22 cellular contexts compared by ENCODE assay signal in the genomic region with DNA sequence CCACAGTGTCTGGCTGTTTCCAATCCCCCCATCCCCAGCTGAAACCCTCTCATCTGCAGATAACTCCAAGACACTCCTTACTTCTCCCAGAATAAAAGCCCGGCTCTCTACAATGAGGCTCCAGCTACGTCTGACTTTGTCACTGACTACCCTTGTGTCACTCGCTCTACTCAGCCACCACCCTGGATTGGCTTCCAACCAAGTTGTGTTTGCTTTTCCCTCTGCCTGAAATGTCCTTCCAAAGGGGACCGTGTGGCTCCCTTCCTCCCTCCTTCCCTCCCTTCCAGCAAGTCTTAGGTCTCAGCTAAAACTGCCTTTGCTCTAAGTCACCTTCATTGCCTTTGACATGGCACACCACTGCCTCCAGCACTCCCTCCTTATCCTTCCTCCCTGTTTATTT. TPM values are rescaled to one million over a fixed set of nuclear protein-coding genes. Genes with fewer than 3 reads are reported as not detected.
A peak's percentile ranks its signal among the peaks of the same experiment; 100 is the strongest.
DNase-seq lines count a peak whose midpoint lies in the region; ATAC-seq, FAIRE-seq and TF ChIP-seq lines count a peak whose summit lies in the region.
"Had no signal": no experiment of that assay in that cellular context is flagged by ENCODE, and none has a peak within 500 bp of the region (broad histone marks: within the 10 kb centered on the region; RNA-seq: fewer than 3 reads in every experiment).

No MANE protein-coding gene starts in this region.

- H3K4me3 ChIP-seq in H1 (ENCODE audit: extremely low read depth in 1 of 4, insufficient read depth in 2 of 4, low read depth in 3 of 4, low read length in 4 of 4) (no peak overlapping the region), sigmoid colon (no peak overlapping the region)
- H3K4me3 ChIP-seq: SK-N-MC, transverse colon had no signal

- H3K4me2 ChIP-seq in H1 (ENCODE audit: insufficient read depth in 1 of 2, low read depth in 2 of 2, low read length in 2 of 2) = no peak overlapping the region; a peak in 1 of 4 replicates

- H3K27me3 ChIP-seq in H1 (replicated peaks in 1 of 4; ENCODE audit: control insufficient read depth in 3 of 4, extremely low read depth in 1 of 4, insufficient read depth in 3 of 4, low read length in 3 of 4) (no peaks in the 10 kb centered on the region), sigmoid colon (no peaks in the 10 kb centered on the region)
- H3K27me3 ChIP-seq: transverse colon had no signal

- peak overlapping the region; percentile 15 for H4K5ac ChIP-seq in H1 (ENCODE audit: insufficient read length, low read depth, low read length)

- H3K4ac ChIP-seq in H1 (replicated peaks; ENCODE audit: insufficient read length, low read depth, low read length) = peak overlapping the region; percentile 44

- H4K91ac ChIP-seq in H1 (replicated peaks; ENCODE audit: insufficient read length, low read length) = peak overlapping the region; percentile 58

- H3K9ac ChIP-seq in H1 (replicated peaks in 1 of 4; ENCODE audit: extremely low read depth in 1 of 4, low read depth in 3 of 4, low read length in 3 of 4) = no peak overlapping the region; a peak in 1 of 7 replicates

- no peak for FAIRE-seq in H1 (lab: Jason Lieb, UNC)
- FAIRE-seq: islet of Langerhans had no signal

- H2BK20ac ChIP-seq in H1 (ENCODE audit: low read length) = peak overlapping the region; percentile 77; the same call in 1 of the 2 replicates

- no peak overlapping the region for H3K23ac ChIP-seq in H1 (ENCODE audit: insufficient read length)

- CTCF ChIA-PET in H1 (lab: Charles Lee; ENCODE audit: partially characterized antibody) = interaction anchor here (1.0 to 1.6 kb wide), 5 partner anchors 11 to 75 kb away, joined by 3 to 6 read pairs (median 5); no protein-coding TSS in a partner anchor

- H3K14ac ChIP-seq in H1 (ENCODE audit: insufficient read length) = no peak overlapping the region

- H4K8ac ChIP-seq in H1 (ENCODE audit: extremely low read depth, insufficient read depth, low read length) = no peak overlapping the region; the same call in 1 of the 2 replicates

- H2AFZ ChIP-seq in H1 (ENCODE audit: low read length) = no peak overlapping the region

- 0 out of 2 replicates have a peak overlapping the region, but pooled peaks have one; percentile 85 for H2AK5ac ChIP-seq in H1 (ENCODE audit: low read depth, low read length)

- H2BK15ac ChIP-seq in H1 (ENCODE audit: low read length) = peak overlapping the region; percentile 94; the same call in 1 of the 2 replicates

- H3K23me2 ChIP-seq in H1 (ENCODE audit: low read depth, low read length) = no peaks in the 10 kb centered on the region

- 88% methylated on average over 4 of the region's 4 CpGs; no CpG with 5 or more reads in 1 of the 2 experiments for whole genome bisulfite sequencing in H1 (ENCODE audit: extremely low coverage in 1 of 2, insufficient coverage in 1 of 2, insufficient read length in 1 of 2, insufficient replicate concordance in 2 of 2, low coverage in 1 of 2, low lambda C conversion rate in 2 of 2, missing lambda C conversion rate in 1 of 2), 2 experiments
- WGBS in sigmoid colon, 2 donors = 25 to 69% methylated on average over 4 of the region's 4 CpGs

- H3K56ac ChIP-seq in H1 (replicated peaks; ENCODE audit: insufficient read length, low read depth, low read length) = no peak overlapping the region

- intact Hi-C loops in sigmoid colon (cut with DNase I) = no loop called here

- no peak for TF ChIP-seq CTCF in C4-2B (conservative IDR thresholded peaks at IDR 0.05)
- TF ChIP-seq CTCF in H1 (IDR thresholded peaks at IDR 0.05; ENCODE audit: control extremely low read depth in 1 of 3, insufficient read depth in 1 of 3, low read depth in 1 of 3, low read length in 3 of 3) = no peak
- TF ChIP-seq CTCF in sigmoid colon (IDR thresholded peaks at IDR 0.05) = no peak

- H4K20me1 ChIP-seq in H1 (replicated peaks in 1 of 2; ENCODE audit: control insufficient read depth in 1 of 2, insufficient read depth in 2 of 2, low read length in 2 of 2) = no peaks in the 10 kb centered on the region

- H3K4me1 ChIP-seq in H1 (replicated peaks in 1 of 4; ENCODE audit: control insufficient read depth in 3 of 4, insufficient read depth in 4 of 4, low read length in 3 of 4) = peaks cover 10 to 33% (median 28%) of the 10 kb centered on the region in 4 experiments
- no peaks in the 10 kb centered on the region for H3K4me1 ChIP-seq in sigmoid colon

- peak overlapping the region; percentile 39 for H3K18ac ChIP-seq in H1 (ENCODE audit: extremely low read depth, low read length)

- POLR2A ChIA-PET in H1 (lab: Charles Lee; ENCODE audit: partially characterized antibody) = interaction anchor here (1.0 to 4.5 kb wide), 5 partner anchors 11 to 68 kb away, joined by 3 to 30 read pairs (median 4); no protein-coding TSS in a partner anchor

- no peak for TF ChIP-seq RAD21 in H1 (IDR thresholded peaks at IDR 0.05 in 1 of 2, conservative IDR thresholded peaks at IDR 0.05 in 1 of 2; ENCODE audit: low read depth in 2 of 2, low read length in 2 of 2)

- TF ChIP-seq EP300 in H1 (IDR thresholded peaks at IDR 0.05; ENCODE audit: borderline replicate concordance in 1 of 2, low read depth in 2 of 2, low read length in 2 of 2) (no peak), sigmoid colon (IDR thresholded peaks at IDR 0.05) (no peak)

- ATAC-seq in GM21423 (IDR thresholded peaks at IDR 0.05; ENCODE audit: unreplicated experiment) (no peak), HG03571 (IDR thresholded peaks at IDR 0.05; ENCODE audit: unreplicated experiment) (no peak)
- ATAC-seq: natural killer cell treated with Interleukin-12 subunit alpha and Interleukin-12 subunit beta and Interleukin-15 and Interleukin-18, amount 100 ng/mL, for 72 hours; stimulated activated effector memory CD8-positive, alpha-beta T cell treated with anti-CD3 and anti-CD28 coated beads, Interleukin-12 subunit alpha, Interleukin-12 subunit beta, amount 100 ng/mL, for 72 hours had no signal

- peak overlapping the region; percentile 99; the same call in 1 of the 2 replicates for H2BK12ac ChIP-seq in H1 (ENCODE audit: low read depth, low read length)

- peak overlapping the region; percentile 82 for H3K27ac ChIP-seq in C4-2B
- H3K27ac ChIP-seq in H1 (ENCODE audit: low read depth, low read length) = no peak overlapping the region
- H3K27ac ChIP-seq in sigmoid colon = no peak overlapping the region
- H3K27ac ChIP-seq: SK-N-MC had no signal

- TF ChIP-seq POLR2A in H1 (IDR thresholded peaks at IDR 0.05; ENCODE audit: control extremely low read depth in 1 of 2, low read depth in 2 of 2, low read length in 2 of 2) (no peak), sigmoid colon (IDR thresholded peaks at IDR 0.05) (no peak)

- H3K79me1 ChIP-seq in H1 (ENCODE audit: low read depth, low read length) = peaks cover 6% of the 10 kb centered on the region; the same call in 1 of the 2 replicates

- peaks cover 0 to 52% of the 10 kb centered on the region in 2 experiments; a peak in 2 of 4 replicates for H3K79me2 ChIP-seq in H1 (ENCODE audit: control insufficient read depth in 1 of 2, insufficient read depth in 2 of 2, low read length in 2 of 2)

- H2BK5ac ChIP-seq in H1 (ENCODE audit: low read depth, low read length) = peak overlapping the region; percentile 97

- peaks cover 0 to 10% (median 0%) of the 10 kb centered on the region in 4 experiments; a peak in 1 of 8 replicates for H3K36me3 ChIP-seq in H1 (ENCODE audit: control insufficient read depth in 2 of 4, insufficient read depth in 4 of 4, low read length in 3 of 4)
- H3K36me3 ChIP-seq in sigmoid colon = no peaks in the 10 kb centered on the region
- H3K36me3 ChIP-seq: transverse colon had no signal

- H2BK120ac ChIP-seq in H1 (replicated peaks; ENCODE audit: low read depth, low read length) = peak overlapping the region; percentile 44

- DNase-seq in NCI-H2081 treated with DMSO at 0.1 percent for 48 hours (lab: John Stamatoyannopoulos, UW) = peak; percentile 2
- DNase-seq in H1 (ENCODE audit: low read depth in 1 of 2, low spot score in 2 of 2) = no peak
- DNase-seq in mucosa of gallbladder (ENCODE audit: low spot score) = peak; percentile 33
- no peak for DNase-seq in sigmoid colon
- no peak for DNase-seq in HuH-7 (ENCODE audit: low spot score)
- DNase-seq: ACHN; activated CD8-positive, alpha-beta memory T cell treated with anti-CD3 and anti-CD28 coated beads, Interleukin-2, amount 50 U/mL, for 4 hours; activated effector memory CD4-positive, alpha-beta T cell treated with anti-CD3 and anti-CD28 coated beads, Interleukin-2, amount 50 U/mL, for 16 hours; CD4-positive, CD25-positive, alpha-beta regulatory T cell; effector CD4-positive, alpha-beta T cell; NCI-H187 treated with DMSO at 0.1 percent for 48 hours; NCI-H524 treated with DMSO at 0.1 percent for 48 hours; OCI-M1; T1000; transverse colon had no signal

- no peaks in the 10 kb centered on the region for H3K9me3 ChIP-seq in H1 (ENCODE audit: insufficient read depth in 2 of 2, low read depth in 1 of 2, low read length in 1 of 2)
- no peaks in the 10 kb centered on the region for H3K9me3 ChIP-seq in sigmoid colon
- H3K9me3 ChIP-seq: transverse colon had no signal

TF ChIP-seq in H1, 55 proteins besides CTCF, POLR2A, EP300 and RAD21:
- TF ChIP-seq POU5F1 (IDR thresholded peaks at IDR 0.05; ENCODE audit: low read depth, low read length) (no peak), NRF1 (IDR thresholded peaks at IDR 0.05; ENCODE audit: low read depth, low read length) (no peak)

RNA-seq across cellular contexts. Expression of gene CDH1, which starts 42.8 kb away (rescaled TPM):
- total RNA-seq in H1 (2021; fragmentation: NEBNext Ultra II Directional; extraction: Animal tissue kit (Norgen Biotek cat#: 25700)) = 265 and 319 TPM in 2 replicates
- polyA plus RNA-seq in H1 (2011; rRNA removed) = 119 and 133 TPM in 2 replicates
- 140 TPM for polyA plus RNA-seq in H1 (2011; cell fraction: cytosol; rRNA removed)
- 186 TPM for polyA plus RNA-seq in H1 (2011; cell fraction: nucleus; rRNA removed)
- polyA plus RNA-seq in H1 (2012, experiment 1 of 2) = 164 to 357 TPM (median 291 TPM) in 4 replicates
- polyA plus RNA-seq in H1 (2012, experiment 2 of 2) = 25.7 TPM
- 267 TPM for polyA plus RNA-seq in H1 (2013, experiment 1 of 2)
- 227 TPM for polyA plus RNA-seq in H1 (2013, experiment 2 of 2)
- polyA minus RNA-seq in H1 (2011; rRNA and poly(A)+ RNA removed) = 304 and 433 TPM in 2 replicates
- 438 TPM for polyA minus RNA-seq in H1 (2011; cell fraction: cytosol; rRNA and poly(A)+ RNA removed)
- 171 TPM for polyA minus RNA-seq in H1 (2011; cell fraction: nucleus; rRNA and poly(A)+ RNA removed)
- 425 TPM for total RNA-seq in mucosa of gallbladder
- total RNA-seq in sigmoid colon = 1 to 10 TPM in 2 of 4 donors, under 1 TPM in 1, not detected in 1; 0.14 to 1.4 (median 1.1) TPM
- polyA plus RNA-seq in sigmoid colon = 100 to 1,000 TPM in 1 of 3 donors, 10 to 100 TPM in 2; 29.4 to 163 (median 49.0) TPM

Comparison
In these comparisons a context has a peak if more than half of its experiments do, and no peak if none do; other contexts are left out.
1. DNase-seq: peak in NCI-H2081 treated with DMSO at 0.1 percent for 48 hours (single experiment) and mucosa of gallbladder (single experiment); none in H1 (0 of 2), sigmoid colon (single experiment) and HuH-7 (single experiment).
2. RNA of gene CDH1, which starts 42.8 kb away (total RNA-seq): 425 TPM in mucosa of gallbladder (single experiment) and 265 to 319 TPM in H1; 0.14 to 1.4 TPM in sigmoid colon; every median in the first group is over 100 times any median in the second.